Comparison of ENCODE assay signal across 10 cellular contexts in genomic region chr11:113796663-113797259, GRCh38. TPM values are rescaled to one million over a fixed set of nuclear protein-coding genes. Genes with fewer than 3 reads are reported as not detected.
DNase-seq lines count a peak whose midpoint lies in the region; ATAC-seq, FAIRE-seq and TF ChIP-seq lines count a peak whose summit lies in the region.
"Had no signal": no experiment of that assay in that cellular context is flagged by ENCODE, and none has a peak within 500 bp of the region (broad histone marks: within the 10 kb centered on the region; RNA-seq: fewer than 3 reads in every experiment).

No MANE protein-coding gene starts in this region.

- no peaks in the 10 kb centered on the region for H3K9me3 Mint-ChIP-seq in natural killer cell

- H3K4me1 ChIP-seq in RWPE2 (ENCODE audit: insufficient read depth, poor library complexity, severe bottlenecking) (no peaks in the 10 kb centered on the region), esophagus muscularis mucosa (no peaks in the 10 kb centered on the region)

- ATAC-seq in RWPE2 (ENCODE audit: low read depth) (peak; percentile 95), natural killer cell (peak; percentile 62 to 74 (median 70)), HG02571 (IDR thresholded peaks at IDR 0.05; ENCODE audit: unreplicated experiment) (no peak)

- no peaks in the 10 kb centered on the region for H3K27me3 Mint-ChIP-seq in natural killer cell (ENCODE audit: low read depth in 2 of 2)

- no peak overlapping the region for H3K4me3 Mint-ChIP-seq in natural killer cell

- no peaks in the 10 kb centered on the region for H3K4me1 Mint-ChIP-seq in natural killer cell

- WGBS in esophagus muscularis mucosa: 78% methylated on average over 3 of the region's 3 CpGs

- peaks cover 15% of the 10 kb centered on the region for H3K36me3 Mint-ChIP-seq in natural killer cell

- H3K4me3 ChIP-seq in RWPE2 (ENCODE audit: severe bottlenecking): no peak overlapping the region
- H3K4me3 ChIP-seq in esophagus muscularis mucosa: no peak overlapping the region

- no peak for TF ChIP-seq EP300 in esophagus muscularis mucosa (IDR thresholded peaks at IDR 0.05)

- TF ChIP-seq CTCF in RWPE2 (IDR thresholded peaks at IDR 0.05; ENCODE audit: poor library complexity, severe bottlenecking) (peak; percentile 84), esophagus muscularis mucosa (IDR thresholded peaks at IDR 0.05) (peak; percentile 50 to 72 (median 56)), natural killer cell (IDR thresholded peaks at IDR 0.05) (peak; percentile 64)

- DNase-seq in D341Med (ENCODE audit: low spot score): peak; percentile 63
- DNase-seq in GM19239 (ENCODE audit: insufficient read length, low spot score): peak; percentile 21
- peak; percentile 48 for DNase-seq in LHCN-M2 (ENCODE audit: low read depth)
- DNase-seq in RWPE2 (ENCODE audit: low spot score): no peak
- DNase-seq in esophagus muscularis mucosa (ENCODE audit: extremely low spot score): no peak
- DNase-seq in natural killer cell: no peak
- DNase-seq in T1000 (lab: John Stamatoyannopoulos, UW): no peak

- H3K27me3 ChIP-seq in RWPE2 (ENCODE audit: insufficient read depth, poor library complexity, severe bottlenecking) (no peaks in the 10 kb centered on the region), esophagus muscularis mucosa (no peaks in the 10 kb centered on the region)
- H3K27me3 ChIP-seq: neutrophil had no signal

- TF ChIP-seq POLR2A in esophagus muscularis mucosa (IDR thresholded peaks at IDR 0.05; ENCODE audit: low read depth): no peak

- intact Hi-C loops in esophagus muscularis mucosa (cut with DNase I) (loop anchor here (5.0 kb wide), 1 partner anchor 489 kb away; no protein-coding TSS in a partner anchor), natural killer cell (cut with micrococcal nuclease) (no loop called here)

- H3K9me3 ChIP-seq in RWPE2 (ENCODE audit: severe bottlenecking) (no peaks in the 10 kb centered on the region), esophagus muscularis mucosa (no peaks in the 10 kb centered on the region)
- H3K9me3 ChIP-seq: neutrophil had no signal

- FAIRE-seq in GM19239 (lab: Jason Lieb, UNC): no peak

- H3K36me3 ChIP-seq in RWPE2 (ENCODE audit: low read depth): peaks cover 22% of the 10 kb centered on the region
- H3K36me3 ChIP-seq in esophagus muscularis mucosa: peaks cover 19 to 44% (median 38%) of the 10 kb centered on the region in 4 donors

- H3K27ac Mint-ChIP-seq in natural killer cell: peak overlapping the region in 1 of 2 donors; percentile 57

- H3K27ac ChIP-seq in RWPE2 (ENCODE audit: poor library complexity, severe bottlenecking): no peak overlapping the region
- no peak overlapping the region for H3K27ac ChIP-seq in esophagus muscularis mucosa (replicated peaks in 1 of 4)
- H3K27ac ChIP-seq: neutrophil had no signal

RNA-seq across cellular contexts. Expression of gene CLDN25, which starts 17.2 kb away (rescaled TPM):
- total RNA-seq in LHCN-M2 (2014; rRNA removed) (not detected in 2 replicates), esophagus muscularis mucosa (not detected), natural killer cell (not detected)
- polyA plus RNA-seq in LHCN-M2 (2012): not detected
- total RNA-seq: T-helper 2 cell treated with Interferon-gamma antibody and Interleukin-4, amounts not matched to agents 100 ng/mL and 5 ng/mL, for 36 hours had no signal

RNA-seq across cellular contexts. Expression of gene ZW10, which starts 23.3 kb away (rescaled TPM):
- total RNA-seq in LHCN-M2 (2014; rRNA removed) (27.3 and 31.3 TPM in 2 replicates), esophagus muscularis mucosa (10 to 100 TPM in 1 of 4 donors, 1 to 10 TPM in 3; 8.8 to 10.9 (median 9.4) TPM), natural killer cell (1 to 10 TPM; 5.8 to 9.6 (median 6.6) TPM)
- polyA plus RNA-seq in LHCN-M2 (2012): 10.4 TPM

Comparison
In these comparisons a context has a peak if more than half of its experiments do, and no peak if none do; other contexts are left out.
1. DNase-seq: peak in D341Med (single experiment), GM19239 (single experiment) and LHCN-M2 (single experiment); none in RWPE2 (single experiment), esophagus muscularis mucosa (single experiment), natural killer cell (single experiment) and T1000 (single experiment).
2. Peak in every context shown above with its lines, with median percentiles within 50 percentile points of each other: CTCF ChIP-seq.